17 cellular contexts compared by ENCODE assay signal in genomic region chr5:149639718-149640117, GRCh38. TPM values are rescaled to one million over a fixed set of nuclear protein-coding genes. Genes with fewer than 3 reads are reported as not detected.
DNase-seq lines count a peak whose midpoint lies in the region; ATAC-seq and TF ChIP-seq lines count a peak whose summit lies in the region.
"Had no signal": no experiment of that assay in that cellular context is flagged by ENCODE, and none has a peak within 500 bp of the region (broad histone marks: within the 10 kb centered on the region; RNA-seq: fewer than 3 reads in every experiment).

No MANE protein-coding gene starts in this region.

- DNase-seq in RWPE1 (ENCODE audit: low spot score) = no peak
- DNase-seq in Right ventricle myocardium inferior (ENCODE audit: missing footprints) = no peak
- DNase-seq in mesenteric fat pad (ENCODE audit: low spot score) = peak; percentile 83
- no peak for DNase-seq in NOMO-1 treated with dmso at 0.1 percent for 144 hours (lab: John Stamatoyannopoulos, UW; ENCODE audit: unreplicated experiment)
- no peak for DNase-seq in NCI-H1105 (lab: John Stamatoyannopoulos, UW)
- no peak for DNase-seq in activated CD8-positive, alpha-beta memory T cell treated with anti-CD3 and anti-CD28 coated beads, Interleukin-2, amount 50 U/mL, for 48 hours
- DNase-seq: activated CD4-positive, CD25-positive, alpha-beta regulatory T cell treated with anti-CD3 and anti-CD28 coated beads, Interleukin-2, amount 50 U/mL, for 72 hours; activated naive CD8-positive, alpha-beta T cell treated with anti-CD3 and anti-CD28 coated beads, Interleukin-2, amount 10 ng/mL, durations not matched to agents 7 days and 5 days; IMR-90; natural killer cell; NCI-H2081; NCI-H510A; SIG-M5; stimulated activated naive CD8-positive, alpha-beta T cell treated with anti-CD3 and anti-CD28 coated beads, Interleukin-15, amount 100 ng/mL, for 72 hours had no signal

- H3K27ac ChIP-seq in RWPE1 (peak overlapping the region; percentile 20; the same call in 1 of the 2 replicates), stomach smooth muscle (ENCODE audit: low read length) (peak overlapping the region; percentile 91)

- POLR2A ChIA-PET in RWPE1 (lab: Yijun Ruan, JAX; ENCODE audit: low non-redundant PET) = no interaction called here

- intact Hi-C loops in Right ventricle myocardium inferior (cut with DNase I) = loop anchor here (2.0 kb wide), 2 partner anchors 213 to 321 kb away; partner anchors contain the start of gene SLC26A2

- no peak overlapping the region for H3K4me3 ChIP-seq in stomach smooth muscle (ENCODE audit: low read length in 2 of 2)
- H3K4me3 ChIP-seq: esophagus muscularis mucosa had no signal

- TF ChIP-seq CTCF in RWPE1 (conservative IDR thresholded peaks at IDR 0.05; ENCODE audit: low read depth) = no peak

- H3K27me3 ChIP-seq in stomach smooth muscle (ENCODE audit: control insufficient read depth in 1 of 2, insufficient read depth in 2 of 2, low read length in 2 of 2) = no peaks in the 10 kb centered on the region
- H3K27me3 ChIP-seq: esophagus muscularis mucosa had no signal

- no peaks in the 10 kb centered on the region for H3K9me3 ChIP-seq in stomach smooth muscle (ENCODE audit: control insufficient read depth in 2 of 2, low read length in 2 of 2)
- H3K9me3 ChIP-seq: esophagus muscularis mucosa had no signal

- no peaks in the 10 kb centered on the region for H3K36me3 ChIP-seq in stomach smooth muscle (ENCODE audit: control insufficient read depth in 2 of 2, insufficient read depth in 2 of 2, low read length in 2 of 2)
- H3K36me3 ChIP-seq: esophagus muscularis mucosa had no signal

- CTCF ChIA-PET in RWPE1 (lab: Yijun Ruan, JAX) = interaction anchor here (0.7 to 2.5 kb wide), 5 partner anchors 188 to 395 kb away, joined by 3 to 11 read pairs (median 5); no protein-coding TSS in a partner anchor

- peaks cover 26% of the 10 kb centered on the region for H3K4me1 ChIP-seq in stomach smooth muscle (ENCODE audit: control insufficient read depth, insufficient read depth, low read length)

- ATAC-seq in Right ventricle myocardium inferior (peak; percentile 73), HG02763 (IDR thresholded peaks at IDR 0.05; ENCODE audit: unreplicated experiment) (no peak)
- ATAC-seq: natural killer cell; stimulated activated naive CD8-positive, alpha-beta T cell treated with anti-CD3 and anti-CD28 coated beads, Interleukin-15, amount 100 ng/mL, for 72 hours had no signal

- H3K9ac ChIP-seq in stomach smooth muscle (ENCODE audit: low read length in 2 of 2) = peak overlapping the region in 1 of 2 donors; percentile 29

RNA-seq across cellular contexts. Expression of gene ARHGEF37, which starts 58.4 kb away (rescaled TPM):
- total RNA-seq in Right ventricle myocardium inferior = 32.2 TPM
- 3.9 TPM for total RNA-seq in mesenteric fat pad
